In the genomic region with DNA sequence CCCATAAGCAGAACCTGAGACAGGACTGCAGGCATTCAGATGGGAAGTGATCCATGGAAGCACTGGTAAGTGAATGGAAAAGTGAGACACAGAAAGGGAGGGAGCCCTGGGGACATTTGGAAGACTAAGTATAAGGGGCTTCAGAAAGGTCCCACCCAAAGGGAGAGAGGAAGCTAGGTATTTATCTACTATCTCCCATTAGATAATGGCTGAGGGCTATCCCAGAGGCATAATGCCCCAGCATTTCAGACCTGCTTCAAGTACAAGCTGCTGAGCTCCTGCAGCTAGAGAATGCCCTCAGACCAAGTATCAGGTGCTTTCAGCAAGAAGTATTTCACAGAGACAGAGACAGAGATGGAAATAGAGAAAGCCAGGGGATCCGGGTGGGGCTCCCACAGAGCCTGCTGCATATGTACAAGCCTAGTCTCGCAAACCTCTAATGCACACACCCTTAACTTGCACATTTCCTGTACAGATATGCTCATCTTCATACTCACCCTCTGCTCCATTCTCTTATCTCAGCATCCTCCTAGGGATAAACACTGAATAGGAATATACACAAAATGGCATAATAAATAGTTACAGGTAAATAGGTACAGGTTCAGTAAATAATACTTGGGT, we compare ENCODE assay signal across 21 cellular contexts.
A peak's percentile ranks its signal among the peaks of the same experiment; 100 is the strongest.
DNase-seq lines count a peak whose midpoint lies in the region; ATAC-seq, FAIRE-seq and TF ChIP-seq lines count a peak whose summit lies in the region.
"Had no signal": no experiment of that assay in that cellular context is flagged by ENCODE, and none has a peak within 500 bp of the region (broad histone marks: within the 10 kb centered on the region; RNA-seq: fewer than 3 reads in every experiment).

No MANE protein-coding gene starts in this region.

- TF ChIP-seq CTCF in VCaP (conservative IDR thresholded peaks at IDR 0.05) (no peak), D721Med (IDR thresholded peaks at IDR 0.05; ENCODE audit: insufficient read depth, missing control alignments) (no peak)

- peak overlapping the region; percentile 36 for H3K27ac Mint-ChIP-seq in stimulated activated naive CD8-positive, alpha-beta T cell treated with anti-CD3 and anti-CD28 coated beads, Interleukin-15, Interleukin-2, amounts not matched to agents 100 ng/mL and 50 ng/mL, for 24 hours

- no peak for DNase-seq in stimulated activated naive CD8-positive, alpha-beta T cell treated with anti-CD3 and anti-CD28 coated beads, Interleukin-15, Interleukin-2, amounts not matched to agents 100 U/mL and 50 U/mL, for 24 hours
- peak; percentile 54 for DNase-seq in islet precursor cell
- DNase-seq in D721Med (ENCODE audit: insufficient read length, low spot score): no peak
- no peak for DNase-seq in stimulated activated CD4-positive, alpha-beta T cell treated with anti-CD3 and anti-CD28 coated beads, Interleukin-4, amount 100 ng/mL, for 4 hours
- DNase-seq: cerebellar nuclear complex; dorsolateral prefrontal cortex; heart right ventricle; mesenchymal stem cell; NCI-H2081; NCI-H226; RPMI8226; SK-N-SH; small intestine; stimulated activated CD4-positive, alpha-beta T cell treated with anti-CD3 and anti-CD28 coated beads, Interleukin-1b, Interleukin-23, amount 100 ng/mL, for 48 hours had no signal

- ATAC-seq in stimulated activated naive CD8-positive, alpha-beta T cell treated with anti-CD3 and anti-CD28 coated beads, Interleukin-15, Interleukin-2, amounts not matched to agents 100 U/mL and 50 U/mL, for 24 hours: no peak
- no peak for ATAC-seq in GM18517 (IDR thresholded peaks at IDR 0.05; ENCODE audit: unreplicated experiment)
- ATAC-seq: activated naive CD4-positive, alpha-beta T cell treated with anti-CD3 and anti-CD28 coated beads, Interleukin-2, amount 50 U/mL, for 72 hours; heart right ventricle had no signal

- 0 out of 2 replicates have a peak overlapping the region, but pooled peaks have one; percentile 17 for H3K27ac ChIP-seq in VCaP
- H3K27ac ChIP-seq: C4-2B, dorsolateral prefrontal cortex, thoracic aorta had no signal

- H3K27me3 Mint-ChIP-seq in stimulated activated naive CD8-positive, alpha-beta T cell treated with anti-CD3 and anti-CD28 coated beads, Interleukin-15, Interleukin-2, amounts not matched to agents 100 ng/mL and 50 ng/mL, for 24 hours: no peaks in the 10 kb centered on the region
- H3K27me3 Mint-ChIP-seq: IgD-negative memory B cell had no signal

- H3K36me3 Mint-ChIP-seq in stimulated activated naive CD8-positive, alpha-beta T cell treated with anti-CD3 and anti-CD28 coated beads, Interleukin-15, Interleukin-2, amounts not matched to agents 100 ng/mL and 50 ng/mL, for 24 hours (ENCODE audit: low read depth): peaks cover 18% of the 10 kb centered on the region

- H3K9me3 Mint-ChIP-seq in stimulated activated naive CD8-positive, alpha-beta T cell treated with anti-CD3 and anti-CD28 coated beads, Interleukin-15, Interleukin-2, amounts not matched to agents 100 ng/mL and 50 ng/mL, for 24 hours: no peaks in the 10 kb centered on the region
- H3K9me3 Mint-ChIP-seq: activated naive CD4-positive, alpha-beta T cell treated with anti-CD3 and anti-CD28 coated beads, Interleukin-2, amount 50 U/mL, for 72 hours; IgD-negative memory B cell had no signal

- H3K4me3 Mint-ChIP-seq in stimulated activated naive CD8-positive, alpha-beta T cell treated with anti-CD3 and anti-CD28 coated beads, Interleukin-15, Interleukin-2, amounts not matched to agents 100 ng/mL and 50 ng/mL, for 24 hours: no peak overlapping the region

- H3K4me1 Mint-ChIP-seq in stimulated activated naive CD8-positive, alpha-beta T cell treated with anti-CD3 and anti-CD28 coated beads, Interleukin-15, Interleukin-2, amounts not matched to agents 100 ng/mL and 50 ng/mL, for 24 hours (ENCODE audit: low read depth): peaks cover 78% of the 10 kb centered on the region

- no peak for FAIRE-seq in D721Med (lab: Jason Lieb, UNC)
- FAIRE-seq: small intestine had no signal
